ENCODE assay signal across 1 cellular context in the genomic region with DNA sequence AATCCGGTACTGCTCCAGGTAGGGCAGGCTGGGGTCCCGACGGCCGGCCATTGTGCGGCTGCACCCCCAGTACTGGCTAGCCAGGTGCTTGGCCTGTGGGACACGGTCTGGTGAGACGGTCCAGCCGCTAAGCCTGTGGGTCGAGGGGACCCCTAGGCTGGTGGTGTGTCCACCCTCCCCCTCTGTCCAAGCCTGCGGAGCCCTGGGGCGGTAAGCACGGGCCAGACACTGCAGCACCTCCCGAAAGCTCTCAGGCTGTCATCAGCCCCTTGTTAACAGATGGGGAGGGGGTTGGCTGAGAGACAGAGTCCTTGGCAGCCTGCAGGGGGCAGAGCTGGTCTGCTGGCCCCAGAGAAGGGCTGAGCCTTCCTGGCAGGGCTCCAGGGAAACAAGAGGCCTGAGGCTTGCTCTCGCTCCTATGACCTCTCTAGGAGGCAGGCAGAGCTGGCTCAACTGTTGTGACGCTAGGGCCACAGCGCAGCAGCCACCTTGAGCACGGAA.
TF ChIP-seq lines count a peak whose summit lies in the region.

No MANE protein-coding gene starts in this region.

TF ChIP-seq in WTC11, 78 proteins besides CTCF, POLR2A, EP300 and RAD21 (continued from another document):
- TF ChIP-seq IRF1 (CRISPR knock-in tag; IDR thresholded peaks at IDR 0.05), result no peak
- TF ChIP-seq ZNF317 (CRISPR knock-in tag; IDR thresholded peaks at IDR 0.05; ENCODE audit: borderline replicate concordance, low read depth), result no peak
- TF ChIP-seq, protein P1, sequence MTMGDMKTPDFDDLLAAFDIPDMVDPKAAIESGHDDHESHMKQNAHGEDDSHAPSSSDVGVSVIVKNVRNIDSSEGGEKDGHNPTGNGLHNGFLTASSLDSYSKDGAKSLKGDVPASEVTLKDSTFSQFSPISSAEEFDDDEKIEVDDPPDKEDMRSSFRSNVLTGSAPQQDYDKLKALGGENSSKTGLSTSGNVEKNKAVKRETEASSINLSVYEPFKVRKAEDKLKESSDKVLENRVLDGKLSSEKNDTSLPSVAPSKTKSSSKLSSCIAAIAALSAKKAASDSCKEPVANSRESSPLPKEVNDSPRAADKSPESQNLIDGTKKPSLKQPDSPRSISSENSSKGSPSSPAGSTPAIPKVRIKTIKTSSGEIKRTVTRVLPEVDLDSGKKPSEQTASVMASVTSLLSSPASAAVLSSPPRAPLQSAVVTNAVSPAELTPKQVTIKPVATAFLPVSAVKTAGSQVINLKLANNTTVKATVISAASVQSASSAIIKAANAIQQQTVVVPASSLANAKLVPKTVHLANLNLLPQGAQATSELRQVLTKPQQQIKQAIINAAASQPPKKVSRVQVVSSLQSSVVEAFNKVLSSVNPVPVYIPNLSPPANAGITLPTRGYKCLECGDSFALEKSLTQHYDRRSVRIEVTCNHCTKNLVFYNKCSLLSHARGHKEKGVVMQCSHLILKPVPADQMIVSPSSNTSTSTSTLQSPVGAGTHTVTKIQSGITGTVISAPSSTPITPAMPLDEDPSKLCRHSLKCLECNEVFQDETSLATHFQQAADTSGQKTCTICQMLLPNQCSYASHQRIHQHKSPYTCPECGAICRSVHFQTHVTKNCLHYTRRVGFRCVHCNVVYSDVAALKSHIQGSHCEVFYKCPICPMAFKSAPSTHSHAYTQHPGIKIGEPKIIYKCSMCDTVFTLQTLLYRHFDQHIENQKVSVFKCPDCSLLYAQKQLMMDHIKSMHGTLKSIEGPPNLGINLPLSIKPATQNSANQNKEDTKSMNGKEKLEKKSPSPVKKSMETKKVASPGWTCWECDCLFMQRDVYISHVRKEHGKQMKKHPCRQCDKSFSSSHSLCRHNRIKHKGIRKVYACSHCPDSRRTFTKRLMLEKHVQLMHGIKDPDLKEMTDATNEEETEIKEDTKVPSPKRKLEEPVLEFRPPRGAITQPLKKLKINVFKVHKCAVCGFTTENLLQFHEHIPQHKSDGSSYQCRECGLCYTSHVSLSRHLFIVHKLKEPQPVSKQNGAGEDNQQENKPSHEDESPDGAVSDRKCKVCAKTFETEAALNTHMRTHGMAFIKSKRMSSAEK (CRISPR knock-in tag; IDR thresholded peaks at IDR 0.05; ENCODE audit: borderline replicate concordance), result no peak
